1 cellular context compared by ENCODE assay signal in genomic region chr20:45934587-45935415, GRCh38.
TF ChIP-seq lines count a peak whose summit lies in the region.

Gene PCIF1, plus strand, starts transcription at chr20:45934683. Its CDS starts 4,317 bp downstream, at chr20:45939000.

TF ChIP-seq in HepG2, 621 proteins besides CTCF, POLR2A, EP300 and RAD21 (continued from another document):
- peak; percentile 52; the same call in 1 of the 2 replicates for TF ChIP-seq ZNF142 (CRISPR knock-in tag; IDR thresholded peaks at IDR 0.05)
- peak; percentile 98 for TF ChIP-seq AFF4 (CRISPR knock-in tag; IDR thresholded peaks at IDR 0.05)
- TF ChIP-seq TAF15 (IDR thresholded peaks at IDR 0.05; ENCODE audit: low read depth, low read length, poor library complexity, severe bottlenecking) = peak; percentile 91
- peak; percentile 92 for TF ChIP-seq MYPOP (CRISPR knock-in tag; IDR thresholded peaks at IDR 0.05)
- TF ChIP-seq NR2F1 (CRISPR knock-in tag; IDR thresholded peaks at IDR 0.05) = no peak
- no peak for TF ChIP-seq ZNF615 (CRISPR knock-in tag; IDR thresholded peaks at IDR 0.05; ENCODE audit: borderline replicate concordance)
- peak; percentile 49; the same call in 1 of the 2 replicates for TF ChIP-seq RAD51 (IDR thresholded peaks at IDR 0.05; ENCODE audit: borderline replicate concordance)
- TF ChIP-seq ZNF138 (CRISPR knock-in tag; IDR thresholded peaks at IDR 0.05; ENCODE audit: low read depth) = peak; percentile 87
- no peak for TF ChIP-seq ZNF414 (CRISPR knock-in tag; IDR thresholded peaks at IDR 0.05)
- TF ChIP-seq ZNF792 (CRISPR knock-in tag; IDR thresholded peaks at IDR 0.05) = peak; percentile 96
- no peak for TF ChIP-seq ZNF292 (CRISPR knock-in tag; IDR thresholded peaks at IDR 0.05; ENCODE audit: borderline replicate concordance, low read depth)
- TF ChIP-seq PAWR (CRISPR knock-in tag; IDR thresholded peaks at IDR 0.05; ENCODE audit: borderline replicate concordance) = no peak
- TF ChIP-seq KLF13 (CRISPR knock-in tag; IDR thresholded peaks at IDR 0.05) = peak; percentile 96
- peak; percentile 91 for TF ChIP-seq ZNF205 (CRISPR knock-in tag; IDR thresholded peaks at IDR 0.05)
- TF ChIP-seq ZNF788 (CRISPR knock-in tag; IDR thresholded peaks at IDR 0.05; ENCODE audit: borderline replicate concordance) = peak; percentile 99; the same call in 1 of the 2 replicates
- TF ChIP-seq MYNN (CRISPR knock-in tag; IDR thresholded peaks at IDR 0.05; ENCODE audit: low read depth) = peak; percentile 97
- no peak for TF ChIP-seq MAFF (IDR thresholded peaks at IDR 0.05; ENCODE audit: low read depth, low read length)
- peak; percentile 79 for TF ChIP-seq ZNF639 (CRISPR knock-in tag; conservative IDR thresholded peaks at IDR 0.05)
- TF ChIP-seq DRAP1 (CRISPR knock-in tag; IDR thresholded peaks at IDR 0.05) = peak; percentile 78
- 0 out of 2 replicates have a peak, but pooled peaks have one; percentile 18 for TF ChIP-seq ZNF101 (CRISPR knock-in tag; IDR thresholded peaks at IDR 0.05; ENCODE audit: borderline replicate concordance, low read depth)
- peak; percentile 97 for TF ChIP-seq KDM2A (CRISPR knock-in tag; IDR thresholded peaks at IDR 0.05; ENCODE audit: borderline replicate concordance, low read depth)
- peak; percentile 20; the same call in 1 of the 2 replicates for TF ChIP-seq HMG20B (CRISPR knock-in tag; conservative IDR thresholded peaks at IDR 0.05)
- TF ChIP-seq ZNF20 (CRISPR knock-in tag; IDR thresholded peaks at IDR 0.05) = no peak
- TF ChIP-seq ZNF530 (CRISPR knock-in tag; IDR thresholded peaks at IDR 0.05; ENCODE audit: low read depth) = 0 out of 2 replicates have a peak, but pooled peaks have one; percentile 8
- peak; percentile 94; the same call in 1 of the 2 replicates for TF ChIP-seq ZNF784 (CRISPR knock-in tag; IDR thresholded peaks at IDR 0.05; ENCODE audit: borderline replicate concordance)
- peak; percentile 98 for TF ChIP-seq ZNF224 (CRISPR knock-in tag; IDR thresholded peaks at IDR 0.05)
- TF ChIP-seq LBX2 (CRISPR knock-in tag; IDR thresholded peaks at IDR 0.05; ENCODE audit: borderline replicate concordance) = peak; percentile 95
- TF ChIP-seq ZKSCAN8 (CRISPR knock-in tag; IDR thresholded peaks at IDR 0.05; ENCODE audit: borderline replicate concordance) = peak; percentile 92
- TF ChIP-seq ZC3H13 (CRISPR knock-in tag; IDR thresholded peaks at IDR 0.05) = peak; percentile 19; the same call in 1 of the 2 replicates
- TF ChIP-seq ZNF616 (CRISPR knock-in tag; IDR thresholded peaks at IDR 0.05; ENCODE audit: low read depth) = no peak
- peak; percentile 98 for TF ChIP-seq ZNF431 (CRISPR knock-in tag; IDR thresholded peaks at IDR 0.05; ENCODE audit: borderline replicate concordance, low read depth)
- TF ChIP-seq RFXANK (CRISPR knock-in tag; IDR thresholded peaks at IDR 0.05) = peak; percentile 71; the same call in 1 of the 2 replicates
- peak; percentile 4 for TF ChIP-seq TEAD2 (CRISPR knock-in tag; IDR thresholded peaks at IDR 0.05)
- peak; percentile 67; the same call in 1 of the 2 replicates for TF ChIP-seq SIN3B (IDR thresholded peaks at IDR 0.05; ENCODE audit: low read length)
- peak; percentile 83 for TF ChIP-seq ZNF510 (CRISPR knock-in tag; IDR thresholded peaks at IDR 0.05; ENCODE audit: low read depth)
- no peak for TF ChIP-seq ZNF343 (CRISPR knock-in tag; IDR thresholded peaks at IDR 0.05)
